ENCODE assay signal across 8 cellular contexts in genomic region chr17:21041753-21042433, GRCh38. TPM values are rescaled to one million over a fixed set of nuclear protein-coding genes. Genes with fewer than 3 reads are reported as not detected.
DNase-seq lines count a peak whose midpoint lies in the region; ATAC-seq and TF ChIP-seq lines count a peak whose summit lies in the region.

No MANE protein-coding gene starts in this region.

- H3K4me3 Mint-ChIP-seq in CD8-positive, alpha-beta memory T cell = peak overlapping the region; percentile 84 to 97 (median 91)

- H3K79me2 ChIP-seq in OCI-LY1 (ENCODE audit: insufficient read depth, low read length) = peaks cover 50% of the 10 kb centered on the region

- no peak for TF ChIP-seq CTCF in OCI-LY1 (IDR thresholded peaks at IDR 0.05; ENCODE audit: low read length)

- no peaks in the 10 kb centered on the region for H3K27me3 ChIP-seq in CD8-positive, alpha-beta memory T cell (ENCODE audit: insufficient read depth, low read length, poor library complexity, severe bottlenecking)
- H3K27me3 ChIP-seq in OCI-LY1 (ENCODE audit: insufficient read depth, low read length) = no peaks in the 10 kb centered on the region
- H3K27me3 ChIP-seq in mucosa of stomach (ENCODE audit: control insufficient read depth, insufficient read depth, low read length) = no peaks in the 10 kb centered on the region

- peaks cover 0 to 1% of the 10 kb centered on the region in 2 donors for H3K27me3 Mint-ChIP-seq in CD8-positive, alpha-beta memory T cell

- H3K27ac ChIP-seq in CD8-positive, alpha-beta memory T cell (ENCODE audit: low read depth, low read length) = peak overlapping the region; percentile 89
- peak overlapping the region; percentile 69 for H3K27ac ChIP-seq in OCI-LY1 (ENCODE audit: low read depth, low read length, poor library complexity, severe bottlenecking)

- 0 out of 2 replicates have a peak, but pooled peaks cover 2% of the 10 kb centered on the region for H4K20me1 ChIP-seq in OCI-LY1 (ENCODE audit: insufficient read depth, low read length)

- H3K4me2 ChIP-seq in OCI-LY1 (ENCODE audit: low read length) = peak overlapping the region; percentile 75

- peak overlapping the region; percentile 76 for H3K4me3 ChIP-seq in CD8-positive, alpha-beta memory T cell (ENCODE audit: low read length)
- H3K4me3 ChIP-seq in OCI-LY1 (ENCODE audit: low read depth, low read length, poor library complexity, severe bottlenecking) = peak overlapping the region; percentile 90
- H3K4me3 ChIP-seq in mucosa of stomach (ENCODE audit: low read length) = peak overlapping the region; percentile 77

- no peaks in the 10 kb centered on the region for H3K9me3 ChIP-seq in CD8-positive, alpha-beta memory T cell (ENCODE audit: low read length)
- H3K9me3 ChIP-seq in OCI-LY1 (ENCODE audit: low read length) = no peaks in the 10 kb centered on the region
- H3K9me3 ChIP-seq in mucosa of stomach (ENCODE audit: control insufficient read depth, low read length) = no peaks in the 10 kb centered on the region

- H3K36me3 Mint-ChIP-seq in CD8-positive, alpha-beta memory T cell = peaks cover 0 to 21% (median 3%) of the 10 kb centered on the region in 3 donors

- peak overlapping the region; percentile 99 for H3K9ac ChIP-seq in OCI-LY1 (ENCODE audit: low read length)
- H3K9ac ChIP-seq in mucosa of stomach (ENCODE audit: low read length) = peak overlapping the region; percentile 95

- CTCF ChIA-PET in CD8-positive, alpha-beta memory T cell (lab: Charles Lee) = interaction anchor here (1.8 to 2.5 kb wide), 2 partner anchors 48 to 471 kb away, joined by 5 to 13 read pairs; no protein-coding TSS in a partner anchor

- H3F3A ChIP-seq in OCI-LY1 (ENCODE audit: insufficient read depth, low read length) = no peaks in the 10 kb centered on the region

- no peak overlapping the region for H2AFZ ChIP-seq in OCI-LY1 (ENCODE audit: low read length)

- peaks cover 36% of the 10 kb centered on the region for H3K4me1 ChIP-seq in CD8-positive, alpha-beta memory T cell (ENCODE audit: insufficient read depth, low read length)
- H3K4me1 ChIP-seq in OCI-LY1 (ENCODE audit: insufficient read depth, low read length, severe bottlenecking) = peaks cover 37% of the 10 kb centered on the region
- peaks cover 34% of the 10 kb centered on the region for H3K4me1 ChIP-seq in mucosa of stomach (ENCODE audit: control insufficient read depth, insufficient read depth, low read length)

- peak; percentile 47 to 77 (median 53) for DNase-seq in CD8-positive, alpha-beta memory T cell
- peak; percentile 68 for DNase-seq in activated T-cell treated with anti-CD3 and anti-CD28 coated beads, Interleukin-2, amount 50 U/mL, for 1 hour
- peak; percentile 58 to 67 for DNase-seq in stimulated activated CD8-positive, alpha-beta memory T cell treated with anti-CD3 and anti-CD28 coated beads, Interleukin-7, amount 100 ng/mL, for 48 hours (ENCODE audit: extremely low read depth in 1 of 2, low read depth in 1 of 2)

- no peaks in the 10 kb centered on the region for H3K9me3 Mint-ChIP-seq in CD8-positive, alpha-beta memory T cell

- ATAC-seq in HG02763 (IDR thresholded peaks at IDR 0.05; ENCODE audit: unreplicated experiment) (peak; percentile 22), esophagus mucosa (peak; percentile 64), HG02870 (IDR thresholded peaks at IDR 0.05; ENCODE audit: unreplicated experiment) (no peak)

- H3K4me1 Mint-ChIP-seq in CD8-positive, alpha-beta memory T cell = peaks cover 39 to 51% (median 47%) of the 10 kb centered on the region in 3 donors

- POLR2A ChIA-PET in CD8-positive, alpha-beta memory T cell (lab: Charles Lee) = interaction anchor here (2.4 kb wide), 1 partner anchor 7 kb away, joined by 29 read pairs; no protein-coding TSS in a partner anchor

- no peaks in the 10 kb centered on the region for H3K9me2 ChIP-seq in OCI-LY1 (ENCODE audit: low read depth, low read length)

- peak overlapping the region; percentile 85 to 96 (median 93) for H3K27ac Mint-ChIP-seq in CD8-positive, alpha-beta memory T cell

- H3K36me3 ChIP-seq in CD8-positive, alpha-beta memory T cell (ENCODE audit: insufficient read depth, low read length) = no peaks in the 10 kb centered on the region
- H3K36me3 ChIP-seq in OCI-LY1 (ENCODE audit: insufficient read depth, low read length) (peaks cover 18% of the 10 kb centered on the region), mucosa of stomach (ENCODE audit: control insufficient read depth, insufficient read depth, low read length) (no peaks in the 10 kb centered on the region)

RNA-seq across cellular contexts. Expression of gene USP22, which starts 0.9 kb away (rescaled TPM):
- 100 to 1,000 TPM; 146 to 154 TPM for total RNA-seq in CD8-positive, alpha-beta memory T cell
- polyA plus RNA-seq in CD8-positive, alpha-beta memory T cell = 34.5 TPM
- 93.8 TPM for total RNA-seq in esophagus mucosa
